ENCODE assay signal across 21 cellular contexts in the genomic region with DNA sequence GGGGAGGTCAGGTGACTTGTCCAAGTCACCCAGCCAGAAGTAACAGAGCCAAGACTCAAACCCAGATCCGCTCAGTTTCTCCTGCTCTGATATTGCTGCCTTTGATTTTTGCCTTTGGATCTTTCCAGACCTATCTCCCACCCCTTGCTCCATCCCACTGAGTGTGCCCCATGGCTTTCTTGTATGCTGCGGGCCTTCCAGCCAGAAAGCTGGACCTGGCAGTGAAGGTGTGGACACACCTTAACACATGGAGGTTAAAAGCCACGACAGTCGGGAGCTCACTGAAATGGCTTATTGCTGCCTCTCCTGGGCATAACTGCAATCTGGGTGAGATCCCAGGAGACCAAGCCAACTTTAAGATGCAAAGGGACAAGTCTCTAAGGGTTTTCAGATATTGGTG.
DNase-seq lines count a peak whose midpoint lies in the region; ATAC-seq, FAIRE-seq and TF ChIP-seq lines count a peak whose summit lies in the region.
"Had no signal": no experiment of that assay in that cellular context is flagged by ENCODE, and none has a peak within 500 bp of the region (broad histone marks: within the 10 kb centered on the region; RNA-seq: fewer than 3 reads in every experiment).

No MANE protein-coding gene starts in this region.

- H3K9ac ChIP-seq in H1 (replicated peaks in 1 of 4; ENCODE audit: extremely low read depth in 1 of 4, low read depth in 3 of 4, low read length in 3 of 4): no peak overlapping the region
- H3K9ac ChIP-seq: GM23248 had no signal

- no peak overlapping the region for H3K4me3 Mint-ChIP-seq in natural killer cell
- no peak overlapping the region for H3K4me3 Mint-ChIP-seq in natural killer cell treated with Interleukin-12 subunit alpha and Interleukin-12 subunit beta and Interleukin-15 and Interleukin-18, amount 100 ng/mL, for 72 hours
- H3K4me3 Mint-ChIP-seq: activated CD8-positive, alpha-beta memory T cell treated with anti-CD3 and anti-CD28 coated beads, Interleukin-2, amount 10 ng/mL, durations not matched to agents 7 days and 5 days; endodermal cell; T-helper 1 cell treated with Interleukin-12 subunit alpha and Interleukin-12 subunit beta and Interleukin-4 antibody, amounts not matched to agents 30 μg/mL and 1 μg/mL, for 36 hours had no signal

- H4K91ac ChIP-seq in H1 (replicated peaks; ENCODE audit: insufficient read length, low read length): no peak overlapping the region

- H2AFZ ChIP-seq in OCI-LY7 (ENCODE audit: low read length): peak overlapping the region; percentile 51; the same call in 1 of the 2 replicates
- H2AFZ ChIP-seq in H1 (ENCODE audit: low read length): peak overlapping the region; percentile 81; the same call in 1 of the 2 replicates
- H2AFZ ChIP-seq: GM23248 had no signal

- no peak overlapping the region for H3K23ac ChIP-seq in H1 (ENCODE audit: insufficient read length)

- 77% methylated on average over 4 of the region's 4 CpGs; no CpG with 5 or more reads in 1 of the 2 experiments for WGBS in H1 (ENCODE audit: extremely low coverage in 1 of 2, insufficient coverage in 1 of 2, insufficient read length in 1 of 2, insufficient replicate concordance in 2 of 2, low coverage in 1 of 2, low lambda C conversion rate in 2 of 2, missing lambda C conversion rate in 1 of 2), 2 experiments
- 86 to 100% methylated on average over 1 of the region's 4 CpGs for WGBS in gastroesophageal sphincter (ENCODE audit: low coverage in 1 of 2), 2 donors

- peak overlapping the region; percentile 17 for H3K4me3 ChIP-seq in OCI-LY7 (ENCODE audit: low read depth, low read length, poor library complexity, severe bottlenecking)
- H3K4me3 ChIP-seq in H1 (ENCODE audit: extremely low read depth in 1 of 4, insufficient read depth in 2 of 4, low read depth in 3 of 4, low read length in 4 of 4): no peak overlapping the region
- no peak overlapping the region for H3K4me3 ChIP-seq in gastroesophageal sphincter
- H3K4me3 ChIP-seq: GM23248, heart left ventricle, prostate gland, smooth muscle cell, thyroid gland had no signal

- H2AK5ac ChIP-seq in H1 (ENCODE audit: low read depth, low read length): no peak overlapping the region

- no peaks in the 10 kb centered on the region for H3K79me1 ChIP-seq in H1 (ENCODE audit: low read depth, low read length)

- TF ChIP-seq RAD21 in H1 (IDR thresholded peaks at IDR 0.05 in 1 of 2, conservative IDR thresholded peaks at IDR 0.05 in 1 of 2; ENCODE audit: low read depth in 2 of 2, low read length in 2 of 2): no peak

- no peaks in the 10 kb centered on the region for H3K9me3 ChIP-seq in OCI-LY7 (ENCODE audit: low read length)
- no peaks in the 10 kb centered on the region for H3K9me3 ChIP-seq in H1 (ENCODE audit: insufficient read depth in 2 of 2, low read depth in 1 of 2, low read length in 1 of 2)
- no peaks in the 10 kb centered on the region for H3K9me3 ChIP-seq in gastroesophageal sphincter
- H3K9me3 ChIP-seq: heart left ventricle, prostate gland, thyroid gland had no signal

- DNase-seq in natural killer cell (no peak), OCI-LY7 (ENCODE audit: low spot score) (no peak), H1 (ENCODE audit: low read depth in 1 of 2, low spot score in 2 of 2) (no peak), sciatic nerve (ENCODE audit: low spot score) (no peak), caudate nucleus (lab: John Stamatoyannopoulos, UW) (no peak), NCI-H82 treated with DMSO at 0.1 percent for 48 hours (lab: John Stamatoyannopoulos, UW; ENCODE audit: unreplicated experiment) (no peak)
- no peak for DNase-seq in natural killer cell treated with Interleukin-12 subunit alpha and Interleukin-12 subunit beta and Interleukin-15 and Interleukin-18, amount 100 ng/mL, for 72 hours (ENCODE audit: low spot score)
- DNase-seq: C1 segment of cervical spinal cord, GM23248, heart left ventricle, NCI-H1930, SHP77, thyroid gland had no signal

- H4K8ac ChIP-seq in H1 (ENCODE audit: extremely low read depth, insufficient read depth, low read length): no peak overlapping the region

- peak overlapping the region; percentile 53 for H3K4me2 ChIP-seq in OCI-LY7 (ENCODE audit: low read length)
- H3K4me2 ChIP-seq in H1 (ENCODE audit: insufficient read depth in 1 of 2, low read depth in 2 of 2, low read length in 2 of 2): 0 out of 4 replicates have a peak overlapping the region, but pooled peaks of 1 of the 2 experiments have one; percentile 19
- H3K4me2 ChIP-seq: smooth muscle cell had no signal

- H3K14ac ChIP-seq in H1 (ENCODE audit: insufficient read length): no peak overlapping the region

- TF ChIP-seq POLR2A in H1 (IDR thresholded peaks at IDR 0.05; ENCODE audit: control extremely low read depth in 1 of 2, low read depth in 2 of 2, low read length in 2 of 2): no peak
- no peak for TF ChIP-seq POLR2A in gastroesophageal sphincter (IDR thresholded peaks at IDR 0.05)

- H3K27me3 ChIP-seq in H1 (replicated peaks in 1 of 4; ENCODE audit: control insufficient read depth in 3 of 4, extremely low read depth in 1 of 4, insufficient read depth in 3 of 4, low read length in 3 of 4): 0 out of 7 replicates have a peak, but pooled peaks cover 0 to 1% (median 0%) of the 10 kb centered on the region in 4 experiments
- H3K27me3 ChIP-seq in gastroesophageal sphincter: no peaks in the 10 kb centered on the region
- H3K27me3 ChIP-seq: heart left ventricle, thyroid gland had no signal

- no peak for TF ChIP-seq EP300 in H1 (IDR thresholded peaks at IDR 0.05; ENCODE audit: borderline replicate concordance in 1 of 2, low read depth in 2 of 2, low read length in 2 of 2)
- TF ChIP-seq EP300 in gastroesophageal sphincter (IDR thresholded peaks at IDR 0.05): no peak

- H3K18ac ChIP-seq in H1 (ENCODE audit: extremely low read depth, low read length): no peak overlapping the region

- CTCF ChIA-PET in OCI-LY7 (lab: Charles Lee; ENCODE audit: unreplicated experiment) (interaction anchor here (0.7 to 1.8 kb wide), 4 partner anchors 10 to 124 kb away, joined by 3 to 10 read pairs (median 4); no protein-coding TSS in a partner anchor), H1 (lab: Charles Lee; ENCODE audit: partially characterized antibody) (interaction anchor here (0.6 to 3.9 kb wide), 8 partner anchors 10 to 392 kb away, joined by 3 to 19 read pairs (median 3); no protein-coding TSS in a partner anchor)

- H3K9me3 Mint-ChIP-seq in natural killer cell: no peaks in the 10 kb centered on the region
- H3K9me3 Mint-ChIP-seq in natural killer cell treated with Interleukin-12 subunit alpha and Interleukin-12 subunit beta and Interleukin-15 and Interleukin-18, amount 100 ng/mL, for 72 hours: no peaks in the 10 kb centered on the region
- H3K9me3 Mint-ChIP-seq: endodermal cell; T-helper 1 cell treated with Interleukin-12 subunit alpha and Interleukin-12 subunit beta and Interleukin-4 antibody, amounts not matched to agents 30 μg/mL and 1 μg/mL, for 36 hours had no signal

- no peaks in the 10 kb centered on the region for H3K23me2 ChIP-seq in H1 (ENCODE audit: low read depth, low read length)

- POLR2A ChIA-PET in OCI-LY7 (lab: Charles Lee) (interaction anchor here (0.7 to 4.4 kb wide), 6 partner anchors 10 to 417 kb away, joined by 3 to 29 read pairs (median 4); a partner anchor contains a TSS), H1 (lab: Charles Lee; ENCODE audit: partially characterized antibody) (no interaction called here)

- peak overlapping the region in 1 of 2 donors; percentile 35 for H3K27ac Mint-ChIP-seq in natural killer cell
- H3K27ac Mint-ChIP-seq in natural killer cell treated with Interleukin-12 subunit alpha and Interleukin-12 subunit beta and Interleukin-15 and Interleukin-18, amount 100 ng/mL, for 72 hours: no peak overlapping the region
- H3K27ac Mint-ChIP-seq: endodermal cell; T-helper 1 cell treated with Interleukin-12 subunit alpha and Interleukin-12 subunit beta and Interleukin-4 antibody, amounts not matched to agents 30 μg/mL and 1 μg/mL, for 36 hours had no signal

- ATAC-seq in natural killer cell: peak in 2 of 3 donors; percentile 1 to 10
- ATAC-seq in natural killer cell treated with Interleukin-12 subunit alpha and Interleukin-12 subunit beta and Interleukin-15 and Interleukin-18, amount 100 ng/mL, for 72 hours: no peak
- no peak for ATAC-seq in sciatic nerve
- no peak for ATAC-seq in gastroesophageal sphincter
- ATAC-seq: heart left ventricle had no signal

- no peak for FAIRE-seq in H1 (lab: Jason Lieb, UNC)
- FAIRE-seq: A204.1, HepG2 had no signal

- H3K4ac ChIP-seq in H1 (replicated peaks; ENCODE audit: insufficient read length, low read depth, low read length): no peak overlapping the region

- peaks cover 14 to 15% of the 10 kb centered on the region in 2 donors for H3K4me1 Mint-ChIP-seq in natural killer cell
- H3K4me1 Mint-ChIP-seq in natural killer cell treated with Interleukin-12 subunit alpha and Interleukin-12 subunit beta and Interleukin-15 and Interleukin-18, amount 100 ng/mL, for 72 hours (ENCODE audit: low read depth in 2 of 2): peaks cover 9 to 17% of the 10 kb centered on the region in 2 donors

- no peaks in the 10 kb centered on the region for H3K36me3 Mint-ChIP-seq in natural killer cell
- H3K36me3 Mint-ChIP-seq in natural killer cell treated with Interleukin-12 subunit alpha and Interleukin-12 subunit beta and Interleukin-15 and Interleukin-18, amount 100 ng/mL, for 72 hours: no peaks in the 10 kb centered on the region
- H3K36me3 Mint-ChIP-seq: activated CD8-positive, alpha-beta memory T cell treated with anti-CD3 and anti-CD28 coated beads, Interleukin-2, amount 10 ng/mL, durations not matched to agents 7 days and 5 days had no signal

- no peak overlapping the region for H4K5ac ChIP-seq in H1 (ENCODE audit: insufficient read length, low read depth, low read length)

- TF ChIP-seq CTCF in natural killer cell (IDR thresholded peaks at IDR 0.05) (no peak), OCI-LY7 (conservative IDR thresholded peaks at IDR 0.05; ENCODE audit: low read length) (no peak), H1 (IDR thresholded peaks at IDR 0.05; ENCODE audit: control extremely low read depth in 1 of 3, insufficient read depth in 1 of 3, low read depth in 1 of 3, low read length in 3 of 3) (no peak), gastroesophageal sphincter (IDR thresholded peaks at IDR 0.05) (no peak)

- H2BK20ac ChIP-seq in H1 (ENCODE audit: low read length): 0 out of 2 replicates have a peak overlapping the region, but pooled peaks have one; percentile 9

- BruUV-seq in OCI-LY7 (replicated peaks; lab: Mats Ljungman, UMichigan): no TSS peak

- 0 out of 2 replicates have a peak overlapping the region, but pooled peaks have one; percentile 6 for H2BK12ac ChIP-seq in H1 (ENCODE audit: low read depth, low read length)

- peaks cover 0 to 7% of the 10 kb centered on the region in 2 donors for H3K27me3 Mint-ChIP-seq in natural killer cell (ENCODE audit: low read depth in 2 of 2)
- H3K27me3 Mint-ChIP-seq in natural killer cell treated with Interleukin-12 subunit alpha and Interleukin-12 subunit beta and Interleukin-15 and Interleukin-18, amount 100 ng/mL, for 72 hours: peaks cover 13 to 35% of the 10 kb centered on the region in 2 donors

- H3K4me1 ChIP-seq in OCI-LY7 (ENCODE audit: insufficient read depth, low read length, poor library complexity, severe bottlenecking): peaks cover 33% of the 10 kb centered on the region
- peaks cover 0 to 9% (median 5%) of the 10 kb centered on the region in 4 experiments; a peak in 5 of 7 replicates for H3K4me1 ChIP-seq in H1 (replicated peaks in 1 of 4; ENCODE audit: control insufficient read depth in 3 of 4, insufficient read depth in 4 of 4, low read length in 3 of 4)
- H3K4me1 ChIP-seq in gastroesophageal sphincter: no peaks in the 10 kb centered on the region
- H3K4me1 ChIP-seq: heart left ventricle, prostate gland, thyroid gland had no signal

- H3K27ac ChIP-seq in OCI-LY7 (ENCODE audit: low read depth, low read length, poor library complexity, severe bottlenecking): peak overlapping the region; percentile 49
- no peak overlapping the region for H3K27ac ChIP-seq in H1 (ENCODE audit: low read depth, low read length)
- H3K27ac ChIP-seq in gastroesophageal sphincter: no peak overlapping the region
- H3K27ac ChIP-seq in caudate nucleus (ENCODE audit: low read depth, low read length): no peak overlapping the region
- H3K27ac ChIP-seq: GM23248, heart left ventricle, prostate gland, thyroid gland had no signal

- no peak overlapping the region for H3K56ac ChIP-seq in H1 (replicated peaks; ENCODE audit: insufficient read length, low read depth, low read length)

- no peak overlapping the region for H2BK120ac ChIP-seq in H1 (replicated peaks; ENCODE audit: low read depth, low read length)

- intact Hi-C loops in natural killer cell (cut with micrococcal nuclease): no loop called here
- intact Hi-C loops in OCI-LY7 (cut with micrococcal nuclease; ENCODE audit: unreplicated experiment): loop anchor here (1.0 kb wide), 1 partner anchor 93 kb away; a partner anchor contains a TSS
- intact Hi-C loops in sciatic nerve (cut with DNase I): no loop called here

- H4K20me1 ChIP-seq in OCI-LY7 (ENCODE audit: insufficient read depth, low read length): no peaks in the 10 kb centered on the region
- H4K20me1 ChIP-seq in H1 (replicated peaks in 1 of 2; ENCODE audit: control insufficient read depth in 1 of 2, insufficient read depth in 2 of 2, low read length in 2 of 2): no peaks in the 10 kb centered on the region

- H3K9me2 ChIP-seq in OCI-LY7 (ENCODE audit: insufficient read depth, low read length): no peaks in the 10 kb centered on the region

- H2BK5ac ChIP-seq in H1 (ENCODE audit: low read depth, low read length): no peak overlapping the region

- no peak overlapping the region for H2BK15ac ChIP-seq in H1 (ENCODE audit: low read length)

- H3K36me3 ChIP-seq in OCI-LY7 (ENCODE audit: insufficient read depth, low read length) (no peaks in the 10 kb centered on the region), H1 (ENCODE audit: control insufficient read depth in 2 of 4, insufficient read depth in 4 of 4, low read length in 3 of 4) (no peaks in the 10 kb centered on the region), gastroesophageal sphincter (no peaks in the 10 kb centered on the region)
- H3K36me3 ChIP-seq: heart left ventricle, prostate gland, thyroid gland had no signal

- H3K79me2 ChIP-seq in OCI-LY7 (ENCODE audit: insufficient read depth, low read depth, low read length): no peaks in the 10 kb centered on the region
- H3K79me2 ChIP-seq in H1 (ENCODE audit: control insufficient read depth in 1 of 2, insufficient read depth in 2 of 2, low read length in 2 of 2): no peaks in the 10 kb centered on the region

Comparison
In these comparisons a context has a peak if more than half of its experiments do, and no peak if none do; other contexts are left out.
1. ATAC-seq: peak in natural killer cell (2 of 3); none in natural killer cell treated with Interleukin-12 subunit alpha and Interleukin-12 subunit beta and Interleukin-15 and Interleukin-18, amount 100 ng/mL, for 72 hours (0 of 2), sciatic nerve (single experiment) and gastroesophageal sphincter (single experiment).